In the genomic region with DNA sequence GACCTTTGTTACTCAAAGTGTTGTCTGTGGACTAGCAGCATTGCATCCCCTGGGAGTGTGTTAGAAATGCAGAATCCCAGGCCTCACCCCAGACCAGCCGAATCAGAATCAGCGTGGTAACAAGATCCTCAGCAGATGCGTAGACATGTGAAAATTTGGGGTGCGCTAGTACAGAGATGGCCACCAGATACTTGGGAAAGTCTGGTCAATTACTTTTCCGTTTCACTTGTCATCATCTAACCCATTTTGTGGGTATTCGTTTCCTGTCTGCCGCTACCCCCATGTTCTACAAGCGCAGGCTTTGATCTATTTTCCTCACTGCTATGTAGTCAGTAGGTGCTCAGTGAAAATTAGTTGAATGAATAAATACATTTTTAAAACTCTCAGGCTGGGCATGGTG, we compare ENCODE assay signal across 1 cellular context.
TF ChIP-seq lines count a peak whose summit lies in the region.

No MANE protein-coding gene starts in this region.

TF ChIP-seq in HepG2, 621 proteins besides CTCF, POLR2A, EP300 and RAD21 (continued from another document):
- no peak for TF ChIP-seq TERF1 (CRISPR knock-in tag; IDR thresholded peaks at IDR 0.05)
